1 cellular context compared by ENCODE assay signal in the genomic region with DNA sequence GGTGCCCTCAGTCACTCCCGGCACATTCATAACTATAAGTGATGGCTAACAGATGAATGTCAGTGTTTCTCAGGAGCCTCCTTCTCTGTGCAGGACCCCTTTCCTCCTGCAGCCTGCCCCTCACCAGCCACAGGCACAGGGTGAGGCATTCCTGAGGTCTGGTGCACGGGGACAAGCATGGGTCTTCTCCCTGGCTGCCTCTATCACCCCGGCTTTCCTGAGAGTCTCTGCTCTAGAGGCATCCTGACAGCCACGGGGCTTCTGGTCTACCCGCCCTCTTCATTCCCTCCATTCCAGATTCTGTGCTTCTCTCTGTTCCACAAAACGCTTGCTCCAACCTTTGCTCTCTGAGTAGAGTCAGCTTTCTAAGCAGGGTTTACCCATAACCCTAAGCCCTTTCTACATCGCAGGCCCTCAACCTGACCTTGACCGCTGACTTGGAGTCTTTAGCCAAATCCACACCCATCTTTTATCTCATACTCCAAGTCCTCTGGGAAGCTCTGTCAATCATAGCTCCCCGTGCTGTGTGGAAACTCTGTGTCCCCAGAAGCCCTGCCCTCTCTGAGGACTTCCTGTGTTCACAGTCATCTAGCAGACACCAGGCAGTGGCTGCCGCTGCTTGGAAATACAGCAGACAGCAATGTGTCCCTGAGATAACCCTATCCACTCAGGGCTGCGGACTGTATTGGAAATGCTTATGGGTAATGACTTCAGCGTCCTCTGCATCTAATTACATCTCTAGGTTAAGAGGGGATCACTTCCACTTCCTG.
TF ChIP-seq lines count a peak whose summit lies in the region.

No MANE protein-coding gene starts in this region.

TF ChIP-seq in SK-N-SH, 30 proteins besides CTCF, POLR2A, EP300 and RAD21 (continued from another document):
- TF ChIP-seq, protein P1, sequence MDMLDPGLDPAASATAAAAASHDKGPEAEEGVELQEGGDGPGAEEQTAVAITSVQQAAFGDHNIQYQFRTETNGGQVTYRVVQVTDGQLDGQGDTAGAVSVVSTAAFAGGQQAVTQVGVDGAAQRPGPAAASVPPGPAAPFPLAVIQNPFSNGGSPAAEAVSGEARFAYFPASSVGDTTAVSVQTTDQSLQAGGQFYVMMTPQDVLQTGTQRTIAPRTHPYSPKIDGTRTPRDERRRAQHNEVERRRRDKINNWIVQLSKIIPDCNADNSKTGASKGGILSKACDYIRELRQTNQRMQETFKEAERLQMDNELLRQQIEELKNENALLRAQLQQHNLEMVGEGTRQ (IDR thresholded peaks at IDR 0.05; ENCODE audit: borderline replicate concordance, low read depth, low read length) = no peak
- TF ChIP-seq JUND (IDR thresholded peaks at IDR 0.05) (no peak), NFIC (IDR thresholded peaks at IDR 0.05; ENCODE audit: borderline replicate concordance) (no peak), TCF12 (IDR thresholded peaks at IDR 0.05) (no peak), TEAD4 (IDR thresholded peaks at IDR 0.05; ENCODE audit: borderline replicate concordance, insufficient read depth) (no peak), FOXM1 (IDR thresholded peaks at IDR 0.05; ENCODE audit: low read depth) (no peak), POLR2AphosphoS5 (IDR thresholded peaks at IDR 0.05; ENCODE audit: low read depth, low read length) (no peak), FOXJ3 (CRISPR knock-in tag; IDR thresholded peaks at IDR 0.05) (no peak; the same call in 1 of the 2 replicates), RXRA (IDR thresholded peaks at IDR 0.05; ENCODE audit: borderline replicate concordance, low read depth) (no peak), MXI1 (IDR thresholded peaks at IDR 0.05; ENCODE audit: low read depth, low read length) (peak; percentile 36; the same call in 1 of the 2 replicates), YY1 (IDR thresholded peaks at IDR 0.05; ENCODE audit: low read depth) (no peak)
- TF ChIP-seq, protein P2, sequence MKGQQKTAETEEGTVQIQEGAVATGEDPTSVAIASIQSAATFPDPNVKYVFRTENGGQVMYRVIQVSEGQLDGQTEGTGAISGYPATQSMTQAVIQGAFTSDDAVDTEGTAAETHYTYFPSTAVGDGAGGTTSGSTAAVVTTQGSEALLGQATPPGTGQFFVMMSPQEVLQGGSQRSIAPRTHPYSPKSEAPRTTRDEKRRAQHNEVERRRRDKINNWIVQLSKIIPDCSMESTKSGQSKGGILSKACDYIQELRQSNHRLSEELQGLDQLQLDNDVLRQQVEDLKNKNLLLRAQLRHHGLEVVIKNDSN (IDR thresholded peaks at IDR 0.05; ENCODE audit: borderline replicate concordance, low read depth) = no peak
